ENCODE assay signal across 20 cellular contexts in genomic region chr6:127201321-127201720, GRCh38.
DNase-seq lines count a peak whose midpoint lies in the region; ATAC-seq, FAIRE-seq and TF ChIP-seq lines count a peak whose summit lies in the region.
"Had no signal": no experiment of that assay in that cellular context is flagged by ENCODE, and none has a peak within 500 bp of the region (broad histone marks: within the 10 kb centered on the region; RNA-seq: fewer than 3 reads in every experiment).

No MANE protein-coding gene starts in this region.

- no peaks in the 10 kb centered on the region for H4K20me1 ChIP-seq in HCT116 (ENCODE audit: insufficient read depth)
- H4K20me1 ChIP-seq in hepatocyte (ENCODE audit: insufficient read depth, poor library complexity, severe bottlenecking): no peaks in the 10 kb centered on the region

- CTCF ChIA-PET in HCT116 (lab: Charles Lee): interaction anchor here (1.0 to 3.2 kb wide), 2 partner anchors 11 to 14 kb away, joined by 4 to 13 read pairs; no protein-coding TSS in a partner anchor
- CTCF ChIA-PET in activated CD4-positive, alpha-beta memory T cell treated with anti-CD3 and anti-CD28 coated beads, Interleukin-2, amount 10 ng/mL, durations not matched to agents 7 days and 5 days (lab: Charles Lee): no interaction called here

- no peaks in the 10 kb centered on the region for H3K27me3 ChIP-seq in HCT116 (ENCODE audit: insufficient read depth, low read length)
- H3K27me3 ChIP-seq in foreskin keratinocyte: peaks cover 22% of the 10 kb centered on the region
- H3K27me3 ChIP-seq in hepatocyte: no peaks in the 10 kb centered on the region
- H3K27me3 ChIP-seq: ascending aorta, neutrophil, vagina had no signal

- no peaks in the 10 kb centered on the region for H3K4me1 Mint-ChIP-seq in activated CD4-positive, alpha-beta memory T cell treated with anti-CD3 and anti-CD28 coated beads, Interleukin-2, amount 10 ng/mL, durations not matched to agents 7 days and 5 days
- H3K4me1 Mint-ChIP-seq: activated B cell treated with CpG ODN at 0.5 μM for 24 hours; CD4-positive, CD25-positive, alpha-beta regulatory T cell; memory B cell had no signal

- BruUV-seq in HCT116 (replicated peaks; lab: Mats Ljungman, UMichigan): no TSS peak

- H3K9me3 Mint-ChIP-seq in activated CD4-positive, alpha-beta memory T cell treated with anti-CD3 and anti-CD28 coated beads, Interleukin-2, amount 10 ng/mL, durations not matched to agents 7 days and 5 days: no peaks in the 10 kb centered on the region
- H3K9me3 Mint-ChIP-seq: activated B cell treated with CpG ODN at 0.5 μM for 24 hours; CD4-positive, CD25-positive, alpha-beta regulatory T cell; memory B cell had no signal

- no peak for FAIRE-seq in urothelium cell line (lab: Jason Lieb, UNC)
- FAIRE-seq: frontal cortex, GM12892, RCC 7860 had no signal

- TF ChIP-seq CTCF in HCT116 (IDR thresholded peaks at IDR 0.05 in 2 of 3, conservative IDR thresholded peaks at IDR 0.05 in 1 of 3; ENCODE audit: borderline replicate concordance in 1 of 3, insufficient read depth in 1 of 3, low read depth in 2 of 3, low read length in 2 of 3) (no peak), foreskin keratinocyte (conservative IDR thresholded peaks at IDR 0.05) (no peak), hepatocyte (IDR thresholded peaks at IDR 0.05; ENCODE audit: poor library complexity) (no peak)

- H3K4me3 Mint-ChIP-seq in activated CD4-positive, alpha-beta memory T cell treated with anti-CD3 and anti-CD28 coated beads, Interleukin-2, amount 10 ng/mL, durations not matched to agents 7 days and 5 days: no peak overlapping the region
- H3K4me3 Mint-ChIP-seq: activated B cell treated with CpG ODN at 0.5 μM for 24 hours; CD4-positive, CD25-positive, alpha-beta regulatory T cell; memory B cell had no signal

- H2AFZ ChIP-seq in HCT116 (ENCODE audit: low read depth, low read length, poor library complexity, severe bottlenecking): no peak overlapping the region
- no peak overlapping the region for H2AFZ ChIP-seq in hepatocyte

- WGBS in hepatocyte (ENCODE audit: low lambda C conversion rate, missing lambda C conversion rate): 72% methylated on average over 2 of the region's 2 CpGs

- H3K36me3 ChIP-seq in HCT116 (ENCODE audit: control insufficient read depth in 1 of 2, insufficient read depth in 2 of 2, low read length in 2 of 2) (no peaks in the 10 kb centered on the region), hepatocyte (replicated peaks; ENCODE audit: insufficient read depth, low read depth) (no peaks in the 10 kb centered on the region)
- H3K36me3 ChIP-seq: ascending aorta, neutrophil, vagina had no signal

- intact Hi-C loops in HCT116 (cut with micrococcal nuclease): no loop called here

- H3K27ac ChIP-seq in HCT116 (ENCODE audit: low read depth, low read length) (no peak overlapping the region), foreskin keratinocyte (no peak overlapping the region), hepatocyte (no peak overlapping the region)
- H3K27ac ChIP-seq: ascending aorta, neutrophil, vagina had no signal

- no peak overlapping the region for H3K9ac ChIP-seq in HCT116 (ENCODE audit: low read length)

- H3K4me3 ChIP-seq in HCT116 (replicated peaks in 1 of 2; ENCODE audit: low read depth in 1 of 2, low read length in 2 of 2) (no peak overlapping the region), hepatocyte (no peak overlapping the region)
- H3K4me3 ChIP-seq: ascending aorta, vagina had no signal

- no peaks in the 10 kb centered on the region for H3K79me2 ChIP-seq in HCT116 (ENCODE audit: insufficient read depth, low read length)
- H3K79me2 ChIP-seq in hepatocyte: no peaks in the 10 kb centered on the region

- TF ChIP-seq POLR2A in HCT116 (IDR thresholded peaks at IDR 0.05; ENCODE audit: borderline replicate concordance, extremely low read depth, insufficient read depth, insufficient read length): no peak

- POLR2A ChIA-PET in HCT116 (lab: Charles Lee): no interaction called here
- POLR2A ChIA-PET in activated CD4-positive, alpha-beta memory T cell treated with anti-CD3 and anti-CD28 coated beads, Interleukin-2, amount 10 ng/mL, durations not matched to agents 7 days and 5 days (lab: Charles Lee): no interaction called here

- no peak for TF ChIP-seq RAD21 in HCT116 (IDR thresholded peaks at IDR 0.05; ENCODE audit: low read depth)

- H3K4me2 ChIP-seq in HCT116 (ENCODE audit: low read length) (no peak overlapping the region), hepatocyte (no peak overlapping the region)

- H3K27me3 Mint-ChIP-seq in activated CD4-positive, alpha-beta memory T cell treated with anti-CD3 and anti-CD28 coated beads, Interleukin-2, amount 10 ng/mL, durations not matched to agents 7 days and 5 days: peaks cover 9% of the 10 kb centered on the region
- H3K27me3 Mint-ChIP-seq: CD4-positive, CD25-positive, alpha-beta regulatory T cell had no signal

- RAD21 ChIA-PET in HCT116 (lab: Charles Lee; ENCODE audit: low non-redundant PET in 1 of 2, low total read pairs in 2 of 2, uncharacterized antibody in 2 of 2, unreplicated experiment in 2 of 2): no interaction called here

- no peaks in the 10 kb centered on the region for H3K9me3 ChIP-seq in HCT116 (ENCODE audit: control insufficient read depth in 1 of 2, insufficient read depth in 1 of 2, low read depth in 1 of 2, low read length in 2 of 2)
- H3K9me3 ChIP-seq in hepatocyte (ENCODE audit: low read depth): no peaks in the 10 kb centered on the region
- H3K9me3 ChIP-seq: ascending aorta, neutrophil, vagina had no signal

- H3K4me1 ChIP-seq in HCT116 (ENCODE audit: control insufficient read depth in 1 of 2, insufficient read depth in 2 of 2, low read length in 2 of 2) (peaks cover 0 to 4% of the 10 kb centered on the region in 2 experiments; a peak in 1 of 4 replicates), foreskin keratinocyte (no peaks in the 10 kb centered on the region), hepatocyte (ENCODE audit: insufficient read depth) (no peaks in the 10 kb centered on the region)
- H3K4me1 ChIP-seq: ascending aorta, vagina had no signal

- H3K36me3 Mint-ChIP-seq in activated CD4-positive, alpha-beta memory T cell treated with anti-CD3 and anti-CD28 coated beads, Interleukin-2, amount 10 ng/mL, durations not matched to agents 7 days and 5 days (ENCODE audit: low read depth): no peaks in the 10 kb centered on the region
- H3K36me3 Mint-ChIP-seq: CD4-positive, CD25-positive, alpha-beta regulatory T cell; memory B cell had no signal

- no peak overlapping the region for H3K27ac Mint-ChIP-seq in activated CD4-positive, alpha-beta memory T cell treated with anti-CD3 and anti-CD28 coated beads, Interleukin-2, amount 10 ng/mL, durations not matched to agents 7 days and 5 days
- H3K27ac Mint-ChIP-seq: activated B cell treated with CpG ODN at 0.5 μM for 24 hours; CD4-positive, CD25-positive, alpha-beta regulatory T cell; memory B cell had no signal

- ATAC-seq in HCT116 (no peak), foreskin keratinocyte (peak; percentile 67), GM18858 (IDR thresholded peaks at IDR 0.05; ENCODE audit: unreplicated experiment) (no peak)

- DNase-seq in HCT116 (ENCODE audit: low read depth, low spot score): no peak
- DNase-seq in amniotic epithelial cell (ENCODE audit: low read depth): peak; percentile 49
- DNase-seq in foreskin keratinocyte: peak in 1 of 2 donors; percentile 26
- DNase-seq in urothelium cell line (ENCODE audit: low spot score): peak; percentile 41
- no peak for DNase-seq in hepatocyte (ENCODE audit: low spot score)
- no peak for DNase-seq in activated CD4-positive, alpha-beta memory T cell treated with anti-CD3 and anti-CD28 coated beads, Interleukin-2, amount 10 ng/mL, durations not matched to agents 7 days and 5 days
- DNase-seq: activated B cell treated with CpG ODN at 0.5 μM for 24 hours; activated effector memory CD4-positive, alpha-beta T cell treated with Interleukin-2 at 50 U/mL for 16 hours; CD4-positive, CD25-positive, alpha-beta regulatory T cell; NCI-H2029; NCI-H748 treated with DMSO at 0.1 percent for 48 hours; stimulated activated naive CD4-positive, alpha-beta T cell had no signal

- H3K9me2 ChIP-seq in HCT116 (ENCODE audit: insufficient read depth): no peaks in the 10 kb centered on the region
- H3K9me2 ChIP-seq in hepatocyte (replicated peaks; ENCODE audit: insufficient read depth): no peaks in the 10 kb centered on the region

TF ChIP-seq in HCT116, 20 proteins besides CTCF, POLR2A, EP300 and RAD21:
- TF ChIP-seq CEBPB (IDR thresholded peaks at IDR 0.05; ENCODE audit: low read depth): no peak
- TF ChIP-seq EZH2phosphoT487 (IDR thresholded peaks at IDR 0.05; ENCODE audit: borderline replicate concordance): no peak
- TF ChIP-seq EGR1 (IDR thresholded peaks at IDR 0.05; ENCODE audit: low read depth): peak; percentile 34; the same call in 1 of the 2 replicates
- no peak for TF ChIP-seq POLR2AphosphoS5 (IDR thresholded peaks at IDR 0.05; ENCODE audit: low read depth, low read length)
TF ChIP-seq in HCT116: peak in this region for 1.

Comparison
In these comparisons a context has a peak if more than half of its experiments do, and no peak if none do; other contexts are left out.
1. DNase-seq: peak in amniotic epithelial cell (single experiment) and urothelium cell line (single experiment); none in HCT116 (single experiment), hepatocyte (single experiment) and activated CD4-positive, alpha-beta memory T cell treated with anti-CD3 and anti-CD28 coated beads, Interleukin-2, amount 10 ng/mL, durations not matched to agents 7 days and 5 days (single experiment).